In genomic region chr1:226121049-226121586, GRCh38 we compare ENCODE assay signal across 8 cellular contexts. TPM values are rescaled to one million over a fixed set of nuclear protein-coding genes. Genes with fewer than 3 reads are reported as not detected.
DNase-seq lines count a peak whose midpoint lies in the region; ATAC-seq, FAIRE-seq and TF ChIP-seq lines count a peak whose summit lies in the region.

No MANE protein-coding gene starts in this region.

- FAIRE-seq in urothelium cell line (lab: Jason Lieb, UNC) = no peak

- peak overlapping the region; percentile 94 for H3K4me3 Mint-ChIP-seq in CD4-positive, alpha-beta T cell

- H3K79me2 ChIP-seq in MM.1S (ENCODE audit: low read length) (no peaks in the 10 kb centered on the region), osteoblast (ENCODE audit: insufficient read depth, low read length) (no peaks in the 10 kb centered on the region)

- H3K9me2 ChIP-seq in MM.1S (replicated peaks; ENCODE audit: insufficient read depth, low read length) = no peaks in the 10 kb centered on the region

- no peaks in the 10 kb centered on the region for H3K9me3 Mint-ChIP-seq in CD4-positive, alpha-beta T cell

- H3K27ac Mint-ChIP-seq in CD4-positive, alpha-beta T cell = peak overlapping the region; percentile 91

- H3K9me3 ChIP-seq in CD4-positive, alpha-beta T cell (ENCODE audit: control insufficient read depth, low read length) = no peaks in the 10 kb centered on the region
- H3K9me3 ChIP-seq in MM.1S (replicated peaks; ENCODE audit: insufficient read depth, low read length) (no peaks in the 10 kb centered on the region), ectodermal cell (ENCODE audit: control insufficient read depth, low read length) (no peaks in the 10 kb centered on the region), osteoblast (ENCODE audit: low read depth, low read length) (no peaks in the 10 kb centered on the region)

- DNase-seq in CD4-positive, alpha-beta T cell = no peak
- no peak for DNase-seq in MM.1S
- DNase-seq in osteoblast (ENCODE audit: insufficient read length, low spot score, missing footprints) = peak; percentile 62
- DNase-seq in urothelium cell line (ENCODE audit: low spot score) = no peak
- DNase-seq in central memory CD4-positive, alpha-beta T cell = no peak

- H3K36me3 ChIP-seq in MM.1S (replicated peaks; ENCODE audit: insufficient read depth, low read length) (no peaks in the 10 kb centered on the region), ectodermal cell (ENCODE audit: control insufficient read depth, insufficient read depth, low read length) (no peaks in the 10 kb centered on the region), osteoblast (ENCODE audit: insufficient read depth, low read length) (no peaks in the 10 kb centered on the region)

- WGBS in ectodermal cell, 2 experiments = 13 to 14% methylated on average over 37 of the region's 37 CpGs

- H3K4me3 ChIP-seq in MM.1S (ENCODE audit: low read length) (peak overlapping the region; percentile 84), ectodermal cell (ENCODE audit: insufficient read depth, low read depth, low read length) (peak overlapping the region; percentile 50), osteoblast (ENCODE audit: insufficient read depth, low read length) (peak overlapping the region; percentile 76)

- POLR2A ChIA-PET in CD4-positive, alpha-beta T cell (lab: Charles Lee) = interaction anchor here (0.7 to 3.7 kb wide), 7 partner anchors 11 to 212 kb away, joined by 3 to 33 read pairs (median 6); partner anchors contain the start of genes H3-3A and SDE2

- H3K4me1 ChIP-seq in MM.1S (ENCODE audit: low read length) = peaks cover 38% of the 10 kb centered on the region
- H3K4me1 ChIP-seq in ectodermal cell (ENCODE audit: control insufficient read depth, insufficient read depth, low read length) = peaks cover 15% of the 10 kb centered on the region
- no peaks in the 10 kb centered on the region for H3K4me1 ChIP-seq in osteoblast (ENCODE audit: insufficient read depth, low read length)

- H4K20me1 ChIP-seq in MM.1S (ENCODE audit: insufficient read depth, low read length) (no peaks in the 10 kb centered on the region), osteoblast (ENCODE audit: insufficient read depth, low read length) (no peaks in the 10 kb centered on the region)

- H3K4me1 Mint-ChIP-seq in CD4-positive, alpha-beta T cell (ENCODE audit: low read depth) = peaks cover 33% of the 10 kb centered on the region

- H3K9ac ChIP-seq in MM.1S (ENCODE audit: low read length) = peak overlapping the region; percentile 36; the same call in 1 of the 2 replicates

- no peak for ATAC-seq in CD4-positive, alpha-beta T cell (ENCODE audit: poor library complexity)
- ATAC-seq in GM19023 (IDR thresholded peaks at IDR 0.05; ENCODE audit: unreplicated experiment) (no peak), HG03097 (IDR thresholded peaks at IDR 0.05; ENCODE audit: low FRiP score, unreplicated experiment) (no peak)

- peak overlapping the region; percentile 81 for H2AFZ ChIP-seq in MM.1S (ENCODE audit: low read length)
- H2AFZ ChIP-seq in osteoblast (ENCODE audit: low read length) = no peak overlapping the region

- peak overlapping the region; percentile 77 for H3K27ac ChIP-seq in CD4-positive, alpha-beta T cell (ENCODE audit: low read depth, low read length)
- H3K27ac ChIP-seq in MM.1S (ENCODE audit: low read length) (peak overlapping the region; percentile 96; the same call in 1 of the 2 replicates), ectodermal cell (ENCODE audit: insufficient read depth, low read depth, low read length, poor library complexity, severe bottlenecking) (no peak overlapping the region), osteoblast (ENCODE audit: low read depth, low read length) (no peak overlapping the region)

- peaks cover 31% of the 10 kb centered on the region for H3F3A ChIP-seq in MM.1S (ENCODE audit: insufficient read depth, low read length)

- H3K27me3 Mint-ChIP-seq in CD4-positive, alpha-beta T cell = no peaks in the 10 kb centered on the region

- CTCF ChIA-PET in CD4-positive, alpha-beta T cell (lab: Charles Lee) = interaction anchor here (1.3 to 2.6 kb wide), 3 partner anchors 56 to 76 kb away, joined by 3 to 19 read pairs (median 6); partner anchors contain the start of gene H3-3A

- H3K4me2 ChIP-seq in MM.1S (ENCODE audit: low read depth, low read length) (peak overlapping the region; percentile 96), osteoblast (ENCODE audit: insufficient read depth, low read length) (peak overlapping the region; percentile 85)

- H3K27me3 ChIP-seq in CD4-positive, alpha-beta T cell (ENCODE audit: control insufficient read depth, insufficient read depth, low read length) = no peaks in the 10 kb centered on the region
- H3K27me3 ChIP-seq in MM.1S (replicated peaks; ENCODE audit: insufficient read depth, low read length) (no peaks in the 10 kb centered on the region), ectodermal cell (ENCODE audit: control insufficient read depth, insufficient read depth, low read length, poor library complexity, severe bottlenecking) (peaks cover 6% of the 10 kb centered on the region), osteoblast (ENCODE audit: insufficient read depth, low read length) (no peaks in the 10 kb centered on the region)

- TF ChIP-seq CTCF in CD4-positive, alpha-beta T cell (IDR thresholded peaks at IDR 0.05) = no peak
- no peak for TF ChIP-seq CTCF in MM.1S (IDR thresholded peaks at IDR 0.05; ENCODE audit: low read length)
- TF ChIP-seq CTCF in osteoblast (IDR thresholded peaks at IDR 0.05; ENCODE audit: extremely low read depth, low read depth, low read length) = no peak

- no peaks in the 10 kb centered on the region for H3K36me3 Mint-ChIP-seq in CD4-positive, alpha-beta T cell (ENCODE audit: low read depth)

- intact Hi-C loops in CD4-positive, alpha-beta T cell (cut with DNase I, micrococcal nuclease) = loop anchor here (1.0 to 10.0 kb wide), 7 partner anchors 39 to 644 kb away; partner anchors contain the start of genes LIN9 (in 1 of the 2) and PARP1 (in 1 of the 2)

RNA-seq across cellular contexts. Expression of gene H3-3A, which starts 58.6 kb away (rescaled TPM):
- total RNA-seq in CD4-positive, alpha-beta T cell = 100 to 1,000 TPM; 372 to 380 TPM
- 1,817 TPM for polyA plus RNA-seq in ectodermal cell (2013, experiment 1 of 4)
- 1,759 TPM for polyA plus RNA-seq in ectodermal cell (2013, experiment 2 of 4)
- polyA plus RNA-seq in ectodermal cell (2013, experiment 3 of 4) = 1,403 TPM
- 1,529 TPM for polyA plus RNA-seq in ectodermal cell (2013, experiment 4 of 4)
- total RNA-seq in osteoblast = 127 and 166 TPM in 2 replicates

Comparison
In these comparisons a context has a peak if more than half of its experiments do, and no peak if none do; other contexts are left out.
1. H3K27ac ChIP-seq: peak in CD4-positive, alpha-beta T cell (single experiment) and MM.1S (single experiment); none in ectodermal cell (single experiment) and osteoblast (single experiment).
2. Peak in every context shown above with its lines, with median percentiles within 50 percentile points of each other: H3K4me3 ChIP-seq.